In genomic region chrX:125475482-125475881, GRCh38 we compare ENCODE assay signal across 2 cellular contexts.
TF ChIP-seq lines count a peak whose summit lies in the region.

No MANE protein-coding gene starts in this region.

TF ChIP-seq in IMR-90, 13 proteins besides CTCF, POLR2A, EP300 and RAD21 (continued from another document):
- TF ChIP-seq ELK1 (IDR thresholded peaks at IDR 0.05; ENCODE audit: borderline replicate concordance, low read depth, low read length) (no peak), MAFK (IDR thresholded peaks at IDR 0.05; ENCODE audit: low read depth, low read length) (peak; percentile 33; the same call in 1 of the 2 replicates), MXI1 (IDR thresholded peaks at IDR 0.05; ENCODE audit: borderline replicate concordance, low read depth, low read length) (no peak), CEBPB (IDR thresholded peaks at IDR 0.05; ENCODE audit: low read depth, low read length) (no peak), FOS (IDR thresholded peaks at IDR 0.05; ENCODE audit: low read depth, low read length) (no peak)

TF ChIP-seq in K562, 482 proteins besides CTCF, POLR2A, EP300 and RAD21 (continued from another document):
- TF ChIP-seq C11orf30 (IDR thresholded peaks at IDR 0.05; ENCODE audit: low read depth) = peak; percentile 54; the same call in 1 of the 2 replicates
